Comparison of ENCODE assay signal across 1 cellular context in the genomic region with DNA sequence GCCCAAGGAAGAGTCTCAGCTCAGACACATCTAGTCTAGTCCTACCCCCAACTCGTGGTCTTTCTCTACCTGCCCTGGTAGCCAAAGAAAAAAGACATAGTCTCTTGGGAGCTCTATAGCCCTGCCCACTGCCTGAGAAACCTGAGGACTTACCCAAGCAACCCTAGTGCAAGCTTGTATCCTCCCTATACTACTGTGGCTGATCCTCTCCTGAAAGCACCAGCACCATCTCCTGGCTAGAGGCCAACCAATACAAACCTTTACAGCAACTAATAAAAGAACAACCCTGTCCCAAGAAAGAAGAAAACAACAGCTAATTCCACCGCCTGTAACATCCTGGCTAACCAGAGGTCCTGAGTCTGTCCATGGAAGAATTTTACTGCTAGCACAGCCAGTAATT.
TF ChIP-seq lines count a peak whose summit lies in the region.

No MANE protein-coding gene starts in this region.

TF ChIP-seq in H1, 55 proteins besides CTCF, POLR2A, EP300 and RAD21:
- TF ChIP-seq KDM5A (IDR thresholded peaks at IDR 0.05; ENCODE audit: low read length) (no peak), TAF7 (optimal IDR thresholded peaks at IDR 0.05; ENCODE audit: borderline replicate concordance, low read depth, low read length) (no peak), SIX5 (IDR thresholded peaks at IDR 0.05; ENCODE audit: low read depth, low read length) (no peak), NRF1 (IDR thresholded peaks at IDR 0.05; ENCODE audit: low read depth, low read length) (no peak), MAFK (IDR thresholded peaks at IDR 0.05; ENCODE audit: low read depth, low read length) (no peak), CTBP2 (IDR thresholded peaks at IDR 0.05; ENCODE audit: borderline replicate concordance, insufficient read depth, insufficient read length, low read length) (no peak), RBBP5 (IDR thresholded peaks at IDR 0.05; ENCODE audit: borderline replicate concordance, low read depth, low read length) (no peak)
TF ChIP-seq in H1: peak in this region for 0.
